Comparison of ENCODE assay signal across 33 cellular contexts in the genomic region with DNA sequence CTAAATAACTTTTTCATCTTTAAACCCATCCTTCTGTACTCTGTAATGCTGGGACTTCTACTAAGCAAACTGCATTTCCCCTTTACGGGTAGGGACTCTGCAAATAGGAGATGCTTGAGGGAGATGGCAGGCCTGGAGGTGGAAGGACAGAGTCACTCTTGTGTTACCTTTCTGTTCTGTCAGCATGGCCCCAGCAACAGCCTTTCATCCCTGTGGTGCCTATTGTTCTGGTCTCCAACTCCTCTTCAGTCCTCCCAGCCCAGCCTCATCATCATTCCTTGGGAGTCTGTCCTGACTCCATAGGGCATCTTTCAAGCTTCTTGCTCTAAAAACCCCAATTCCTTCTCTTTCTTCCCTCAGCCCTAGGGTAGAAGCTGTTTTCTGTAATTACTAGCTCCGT.
"Had no signal": no experiment of that assay in that cellular context is flagged by ENCODE, and none has a peak within 500 bp of the region (broad histone marks: within the 10 kb centered on the region; RNA-seq: fewer than 3 reads in every experiment).

No MANE protein-coding gene starts in this region.

- ATAC-seq: activated naive CD8-positive, alpha-beta T cell treated with anti-CD3 and anti-CD28 coated beads, Interleukin-2, amount 50 U/mL, for 24 hours; PC-3; Right ventricle myocardium inferior had no signal

- H3K36me3 Mint-ChIP-seq: activated CD4-positive, alpha-beta memory T cell treated with anti-CD3 and anti-CD28 coated beads for 36 hours; activated naive CD4-positive, alpha-beta T cell treated with anti-CD3 and anti-CD28 coated beads, Interleukin-2, amount 10 ng/mL, durations not matched to agents 7 days and 5 days; activated naive CD8-positive, alpha-beta T cell; brain had no signal

- H3K27ac Mint-ChIP-seq: activated CD4-positive, alpha-beta memory T cell treated with anti-CD3 and anti-CD28 coated beads for 36 hours; activated naive CD4-positive, alpha-beta T cell treated with anti-CD3 and anti-CD28 coated beads, Interleukin-2, amount 10 ng/mL, durations not matched to agents 7 days and 5 days; activated naive CD8-positive, alpha-beta T cell; activated naive CD8-positive, alpha-beta T cell treated with anti-CD3 and anti-CD28 coated beads, Interleukin-2, amount 50 U/mL, for 24 hours; brain had no signal

- DNase-seq: activated CD4-positive, alpha-beta memory T cell treated with anti-CD3 and anti-CD28 coated beads for 36 hours; activated CD4-positive, alpha-beta T cell treated with anti-CD3 and anti-CD28 coated beads, Interleukin-2, amount 50 U/mL, for 1 hour; activated CD8-positive, alpha-beta memory T cell treated with anti-CD3 and anti-CD28 coated beads, Interleukin-2, amount 50 U/mL, for 4 hours; activated effector memory CD4-positive, alpha-beta T cell treated with Interleukin-2 at 50 U/mL for 16 hours; activated naive CD4-positive, alpha-beta T cell treated with anti-CD3 and anti-CD28 coated beads, Interleukin-2, amount 10 ng/mL, durations not matched to agents 7 days and 5 days; activated naive CD8-positive, alpha-beta T cell treated with anti-CD3 and anti-CD28 coated beads, Interleukin-2, amount 50 U/mL, for 24 hours; activated T-cell treated with anti-CD3 and anti-CD28 coated beads for 4 hours; activated T-cell treated with anti-CD3 and anti-CD28 coated beads, Interleukin-2, amount 50 U/mL, for 48 hours; anterior cingulate cortex; caudate nucleus; cerebellar nuclear complex; KG1; MM.1S; MV-4-11; NCI-H1092; NCI-H1694; NCI-H1930; NCI-H2081 treated with DMSO at 0.1 percent for 48 hours; NCI-H345; NCI-H524 treated with DMSO at 0.1 percent for 48 hours; NCI-H748 treated with DMSO at 0.1 percent for 48 hours; NK-92 treated with Interleukin-12 subunit alpha and Interleukin-12 subunit beta, amount 100 ng/mL, for 24 hours; PC-3; SIG-M5; SW 1271; T-helper 1 cell; T-helper 2 cell; T-helper 9 cell; WERI-Rb-1 had no signal

- H3K9me3 Mint-ChIP-seq: activated CD4-positive, alpha-beta memory T cell treated with anti-CD3 and anti-CD28 coated beads for 36 hours; activated naive CD4-positive, alpha-beta T cell treated with anti-CD3 and anti-CD28 coated beads, Interleukin-2, amount 10 ng/mL, durations not matched to agents 7 days and 5 days; activated naive CD8-positive, alpha-beta T cell treated with anti-CD3 and anti-CD28 coated beads, Interleukin-2, amount 50 U/mL, for 24 hours had no signal

- H3K27ac ChIP-seq: RWPE1, WERI-Rb-1 had no signal

- H3K4me1 Mint-ChIP-seq: activated naive CD4-positive, alpha-beta T cell treated with anti-CD3 and anti-CD28 coated beads, Interleukin-2, amount 10 ng/mL, durations not matched to agents 7 days and 5 days; activated naive CD8-positive, alpha-beta T cell treated with anti-CD3 and anti-CD28 coated beads, Interleukin-2, amount 50 U/mL, for 24 hours had no signal

- H3K4me3 Mint-ChIP-seq: activated CD4-positive, alpha-beta memory T cell treated with anti-CD3 and anti-CD28 coated beads for 36 hours; activated naive CD4-positive, alpha-beta T cell treated with anti-CD3 and anti-CD28 coated beads, Interleukin-2, amount 10 ng/mL, durations not matched to agents 7 days and 5 days; activated naive CD8-positive, alpha-beta T cell; activated naive CD8-positive, alpha-beta T cell treated with anti-CD3 and anti-CD28 coated beads, Interleukin-2, amount 50 U/mL, for 24 hours; brain had no signal

- H3K36me3 ChIP-seq: WERI-Rb-1 had no signal

- H3K27me3 Mint-ChIP-seq: activated naive CD8-positive, alpha-beta T cell had no signal
